28 cellular contexts compared by ENCODE assay signal in the genomic region with DNA sequence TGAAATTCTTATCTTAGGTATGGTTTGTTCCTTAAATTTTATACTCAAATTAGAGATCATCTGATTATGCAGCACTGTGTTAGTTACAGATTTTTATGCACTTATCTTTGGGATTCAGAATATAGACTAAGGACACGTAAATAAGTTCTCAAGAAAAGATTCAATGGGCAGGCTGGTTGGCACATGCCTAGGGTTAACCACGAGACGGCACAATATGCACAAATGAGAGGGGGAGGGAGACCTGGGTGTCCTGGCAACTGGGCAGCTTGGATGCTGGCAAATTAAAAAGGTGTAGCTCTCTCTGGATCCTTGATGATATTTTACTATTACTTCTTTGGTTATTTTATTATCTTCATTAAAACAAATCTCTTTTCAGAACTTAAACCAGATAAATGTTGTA. TPM values are rescaled to one million over a fixed set of nuclear protein-coding genes. Genes with fewer than 3 reads are reported as not detected.
"Had no signal": no experiment of that assay in that cellular context is flagged by ENCODE, and none has a peak within 500 bp of the region (broad histone marks: within the 10 kb centered on the region; RNA-seq: fewer than 3 reads in every experiment).

No MANE protein-coding gene starts in this region.

- H3K4me3 Mint-ChIP-seq: activated T-cell treated with anti-CD3 and anti-CD28 coated beads, Interleukin-2, amount 50 U/mL, for 72 hours; brain; memory B cell; natural killer cell; neural progenitor cell; stimulated activated naive CD8-positive, alpha-beta T cell treated with anti-CD3 and anti-CD28 coated beads, Interleukin-15, Interleukin-2, amounts not matched to agents 100 ng/mL and 50 ng/mL, for 24 hours had no signal

- H3K4me1 Mint-ChIP-seq: memory B cell, natural killer cell had no signal

- H3K36me3 Mint-ChIP-seq: activated naive CD4-positive, alpha-beta T cell treated with anti-CD3 and anti-CD28 coated beads, Interleukin-2, amount 50 U/mL, for 72 hours; brain; memory B cell; natural killer cell; neural progenitor cell had no signal

- ATAC-seq: activated naive CD4-positive, alpha-beta T cell treated with anti-CD3 and anti-CD28 coated beads, Interleukin-2, amount 50 U/mL, for 72 hours; activated T-cell treated with anti-CD3 and anti-CD28 coated beads, Interleukin-2, amount 50 U/mL, for 72 hours; natural killer cell; right cardiac atrium; upper lobe of right lung had no signal

- H3K4me3 ChIP-seq: esophagus squamous epithelium, neural progenitor cell, thyroid gland, upper lobe of right lung had no signal

- H3K9ac ChIP-seq: neural progenitor cell had no signal

- DNase-seq: activated CD4-positive, alpha-beta T cell treated with anti-CD3 and anti-CD28 coated beads for 4 hours; activated CD4-positive, alpha-beta T cell treated with anti-CD3 and anti-CD28 coated beads, Interleukin-2, amount 50 U/mL, for 4 hours; activated naive CD4-positive, alpha-beta T cell; activated T-cell treated with anti-CD3 and anti-CD28 coated beads for 4 hours; activated T-cell treated with anti-CD3 and anti-CD28 coated beads, Interleukin-2, amount 50 U/mL, for 72 hours; aorta; caudate nucleus; cortex of kidney; esophagus squamous epithelium; islet precursor cell; left cardiac atrium; natural killer cell; posterior cingulate gyrus; right cardiac atrium; stimulated activated CD4-positive, alpha-beta T cell treated with anti-CD3 and anti-CD28 coated beads, Interleukin-2, amount 100 ng/mL, for 48 hours; substantia nigra; thyroid gland; upper lobe of right lung had no signal

- H3K27me3 ChIP-seq: esophagus squamous epithelium, neural progenitor cell, thyroid gland, upper lobe of right lung had no signal

- H3K9me3 ChIP-seq: esophagus squamous epithelium, thyroid gland, upper lobe of right lung had no signal

- H3K27me3 Mint-ChIP-seq: brain; memory B cell; stimulated activated naive CD8-positive, alpha-beta T cell treated with anti-CD3 and anti-CD28 coated beads, Interleukin-15, Interleukin-2, amounts not matched to agents 100 ng/mL and 50 ng/mL, for 24 hours had no signal

- H3K27ac Mint-ChIP-seq: activated naive CD4-positive, alpha-beta T cell treated with anti-CD3 and anti-CD28 coated beads, Interleukin-2, amount 50 U/mL, for 72 hours; activated T-cell treated with anti-CD3 and anti-CD28 coated beads, Interleukin-2, amount 50 U/mL, for 72 hours; brain; memory B cell; natural killer cell; neural progenitor cell; stimulated activated naive CD8-positive, alpha-beta T cell treated with anti-CD3 and anti-CD28 coated beads, Interleukin-15, Interleukin-2, amounts not matched to agents 100 ng/mL and 50 ng/mL, for 24 hours had no signal

- H3K4me1 ChIP-seq: thyroid gland, upper lobe of right lung had no signal

- H3K27ac ChIP-seq: neural progenitor cell, thyroid gland, upper lobe of right lung, VCaP had no signal

- H3K9me3 Mint-ChIP-seq: activated naive CD4-positive, alpha-beta T cell treated with anti-CD3 and anti-CD28 coated beads, Interleukin-2, amount 50 U/mL, for 72 hours; activated T-cell treated with anti-CD3 and anti-CD28 coated beads, Interleukin-2, amount 50 U/mL, for 72 hours; brain; memory B cell; natural killer cell; neural progenitor cell; stimulated activated naive CD8-positive, alpha-beta T cell treated with anti-CD3 and anti-CD28 coated beads, Interleukin-15, Interleukin-2, amounts not matched to agents 100 ng/mL and 50 ng/mL, for 24 hours had no signal

- H3K36me3 ChIP-seq: esophagus squamous epithelium, neural progenitor cell, thyroid gland, upper lobe of right lung had no signal

RNA-seq across cellular contexts. Expression of a gene that starts 0.7 kb away (rescaled TPM):
- total RNA-seq: activated naive CD4-positive, alpha-beta T cell treated with anti-CD3 and anti-CD28 coated beads, Interleukin-2, amount 50 U/mL, for 72 hours; activated T-cell treated with anti-CD3 and anti-CD28 coated beads, Interleukin-2, amount 50 U/mL, for 72 hours; aorta; chondrocyte; frontal cortex; natural killer cell; T-helper 1 cell treated with Interleukin-12 subunit alpha and Interleukin-12 subunit beta and Interleukin-4 antibody, amounts not matched to agents 30 ng/mL and 1 ng/mL, for 36 hours; thyroid gland had no signal
- polyA plus RNA-seq: right cardiac atrium had no signal

RNA-seq across cellular contexts. Expression of a gene that starts 58.9 kb away (rescaled TPM):
- total RNA-seq: activated naive CD4-positive, alpha-beta T cell treated with anti-CD3 and anti-CD28 coated beads, Interleukin-2, amount 50 U/mL, for 72 hours; endothelial cell of umbilical vein; T-helper 1 cell treated with Interleukin-12 subunit alpha and Interleukin-12 subunit beta and Interleukin-4 antibody, amounts not matched to agents 30 ng/mL and 1 ng/mL, for 36 hours had no signal
- polyA plus RNA-seq: endothelial cell of umbilical vein had no signal
